Comparison of ENCODE assay signal across 2 cellular contexts in genomic region chr16:19722981-19723380, GRCh38.
TF ChIP-seq lines count a peak whose summit lies in the region.

No MANE protein-coding gene starts in this region.

TF ChIP-seq in IMR-90, 13 proteins besides CTCF, POLR2A, EP300 and RAD21 (continued from another document):
- TF ChIP-seq ELK1 (IDR thresholded peaks at IDR 0.05; ENCODE audit: borderline replicate concordance, low read depth, low read length) (no peak), MXI1 (IDR thresholded peaks at IDR 0.05; ENCODE audit: borderline replicate concordance, low read depth, low read length) (no peak), USF2 (IDR thresholded peaks at IDR 0.05; ENCODE audit: low read depth, low read length) (no peak), CHD1 (IDR thresholded peaks at IDR 0.05; ENCODE audit: low read depth, low read length) (no peak), RCOR1 (IDR thresholded peaks at IDR 0.05; ENCODE audit: insufficient replicate concordance, low read length) (no peak), MAZ (IDR thresholded peaks at IDR 0.05; ENCODE audit: borderline replicate concordance, low read depth, low read length) (no peak), MAFK (IDR thresholded peaks at IDR 0.05; ENCODE audit: low read depth, low read length) (no peak), NFE2L2 (IDR thresholded peaks at IDR 0.05; ENCODE audit: low read depth, low read length) (no peak), BHLHE40 (IDR thresholded peaks at IDR 0.05; ENCODE audit: low read depth, low read length) (no peak), FOS (IDR thresholded peaks at IDR 0.05; ENCODE audit: low read depth, low read length) (no peak)

TF ChIP-seq in WTC11, 78 proteins besides CTCF, POLR2A, EP300 and RAD21 (continued from another document):
- TF ChIP-seq CDX4 (CRISPR knock-in tag; IDR thresholded peaks at IDR 0.05; ENCODE audit: borderline replicate concordance) (no peak), ZNF396 (CRISPR knock-in tag; IDR thresholded peaks at IDR 0.05; ENCODE audit: borderline replicate concordance) (no peak), FOXK1 (CRISPR knock-in tag; IDR thresholded peaks at IDR 0.05) (no peak), ATF3 (CRISPR knock-in tag; conservative IDR thresholded peaks at IDR 0.05) (no peak), ZNF232 (CRISPR knock-in tag; IDR thresholded peaks at IDR 0.05) (no peak), NR2C2 (CRISPR knock-in tag; IDR thresholded peaks at IDR 0.05) (no peak), E2F4 (CRISPR knock-in tag; IDR thresholded peaks at IDR 0.05; ENCODE audit: borderline replicate concordance, low read depth) (no peak), ZNF423 (CRISPR knock-in tag; IDR thresholded peaks at IDR 0.05) (no peak), ZNF671 (CRISPR knock-in tag; IDR thresholded peaks at IDR 0.05) (no peak), SMAD3 (CRISPR knock-in tag; IDR thresholded peaks at IDR 0.05; ENCODE audit: borderline replicate concordance) (no peak), NFE2L1 (CRISPR knock-in tag; IDR thresholded peaks at IDR 0.05) (no peak), SP1 (CRISPR knock-in tag; conservative IDR thresholded peaks at IDR 0.05) (no peak)
TF ChIP-seq in WTC11: peak in this region for 0.
